In genomic region chr7:50531928-50532327, GRCh38 we compare ENCODE assay signal across 13 cellular contexts. TPM values are rescaled to one million over a fixed set of nuclear protein-coding genes. Genes with fewer than 3 reads are reported as not detected.
A peak's percentile ranks its signal among the peaks of the same experiment; 100 is the strongest.
DNase-seq lines count a peak whose midpoint lies in the region; ATAC-seq and TF ChIP-seq lines count a peak whose summit lies in the region.
"Had no signal": no experiment of that assay in that cellular context is flagged by ENCODE, and none has a peak within 500 bp of the region (broad histone marks: within the 10 kb centered on the region; RNA-seq: fewer than 3 reads in every experiment).

No MANE protein-coding gene starts in this region.

- H3K36me3 ChIP-seq in endocrine pancreas (ENCODE audit: control insufficient read depth, insufficient read depth, low read length): no peaks in the 10 kb centered on the region
- H3K36me3 ChIP-seq: SJCRH30 had no signal

- no peaks in the 10 kb centered on the region for H3K27me3 ChIP-seq in endocrine pancreas (ENCODE audit: control insufficient read depth, insufficient read depth, low read length)

- peak; percentile 21 for DNase-seq in stimulated activated CD4-positive, alpha-beta T cell treated with anti-CD3 and anti-CD28 coated beads, Interleukin-1b, Interleukin-23, amount 100 ng/mL, for 48 hours
- no peak for DNase-seq in stimulated activated CD4-positive, alpha-beta T cell treated with anti-CD3 and anti-CD28 coated beads, Interleukin-4, amount 100 ng/mL, for 4 hours
- DNase-seq in NCI-H524 treated with DMSO at 0.1 percent for 48 hours (lab: John Stamatoyannopoulos, UW) (peak; percentile 51), type B pancreatic cell (ENCODE audit: extremely low spot score, unreplicated experiment) (no peak), GM13977 (ENCODE audit: low spot score) (no peak)
- DNase-seq: SJCRH30 had no signal

- H3K4me1 Mint-ChIP-seq in type B pancreatic cell (ENCODE audit: unreplicated experiment): peaks cover 28% of the 10 kb centered on the region
- H3K4me1 Mint-ChIP-seq: B cell had no signal

- H3K9me3 ChIP-seq in endocrine pancreas (ENCODE audit: control insufficient read depth, low read length): no peaks in the 10 kb centered on the region
- H3K9me3 ChIP-seq: SJCRH30 had no signal

- in situ Hi-C loops in GM13977 (cut with MboI; ENCODE audit: low pct_unique_long_range_greater_than_20kb, low sequenced_read_pairs, unreplicated experiment): no loop called here

- TF ChIP-seq CTCF in type B pancreatic cell (conservative IDR thresholded peaks at IDR 0.05) (no peak), GM13977 (IDR thresholded peaks at IDR 0.05; ENCODE audit: extremely low read depth, insufficient read depth, missing control alignments) (no peak)

- H3K9me3 Mint-ChIP-seq in type B pancreatic cell: no peaks in the 10 kb centered on the region

- H3K9ac ChIP-seq in endocrine pancreas (ENCODE audit: control insufficient read depth, insufficient read depth, low read length): peak overlapping the region; percentile 43

- peak overlapping the region; percentile 11 for H3K4me3 ChIP-seq in endocrine pancreas (ENCODE audit: control insufficient read depth, insufficient read depth, low read length)
- H3K4me3 ChIP-seq: SJCRH30 had no signal

- H3K4me1 ChIP-seq in endocrine pancreas (ENCODE audit: control insufficient read depth, insufficient read depth, low read length): peaks cover 14% of the 10 kb centered on the region

- H3K27ac Mint-ChIP-seq in type B pancreatic cell: peak overlapping the region; percentile 89
- H3K27ac Mint-ChIP-seq: B cell had no signal

- peak overlapping the region; percentile 53 for H3K4me3 Mint-ChIP-seq in type B pancreatic cell
- H3K4me3 Mint-ChIP-seq: B cell had no signal

- H3K36me3 Mint-ChIP-seq in type B pancreatic cell: no peaks in the 10 kb centered on the region

- ATAC-seq in GM19455 (IDR thresholded peaks at IDR 0.05; ENCODE audit: unreplicated experiment): no peak
- ATAC-seq in HG02973 (IDR thresholded peaks at IDR 0.05; ENCODE audit: unreplicated experiment): no peak

- H3K27me3 Mint-ChIP-seq in type B pancreatic cell: no peaks in the 10 kb centered on the region

RNA-seq across cellular contexts. Expression of gene DDC, which starts 33.3 kb away (rescaled TPM):
- total RNA-seq in type B pancreatic cell (ENCODE audit: low replicate concordance): 29.9 and 71.9 TPM in 2 replicates
- total RNA-seq: B cell, esophagus mucosa, kidney epithelial cell, pulmonary artery endothelial cell, SJCRH30 had no signal

Comparison
In these comparisons a context has a peak if more than half of its experiments do, and no peak if none do; other contexts are left out.
1. DNase-seq: peak in stimulated activated CD4-positive, alpha-beta T cell treated with anti-CD3 and anti-CD28 coated beads, Interleukin-1b, Interleukin-23, amount 100 ng/mL, for 48 hours (single experiment) and NCI-H524 treated with DMSO at 0.1 percent for 48 hours (single experiment); none in stimulated activated CD4-positive, alpha-beta T cell treated with anti-CD3 and anti-CD28 coated beads, Interleukin-4, amount 100 ng/mL, for 4 hours (0 of 2), type B pancreatic cell (single experiment) and GM13977 (single experiment).